Comparison of ENCODE assay signal across 18 cellular contexts in genomic region chr2:2848621-2849443, GRCh38.
DNase-seq lines count a peak whose midpoint lies in the region; ATAC-seq, FAIRE-seq and TF ChIP-seq lines count a peak whose summit lies in the region.
"Had no signal": no experiment of that assay in that cellular context is flagged by ENCODE, and none has a peak within 500 bp of the region (broad histone marks: within the 10 kb centered on the region; RNA-seq: fewer than 3 reads in every experiment).

No MANE protein-coding gene starts in this region.

- H3K4me1 ChIP-seq in body of pancreas, result peaks cover 31% of the 10 kb centered on the region
- H3K4me1 ChIP-seq in spleen, result peaks cover 0 to 11% (median 5%) of the 10 kb centered on the region in 6 donors

- H3K4me3 ChIP-seq in body of pancreas, result no peak overlapping the region
- no peak overlapping the region for H3K4me3 ChIP-seq in spleen
- H3K4me3 ChIP-seq: dorsolateral prefrontal cortex had no signal

- no peak for TF ChIP-seq POLR2A in body of pancreas (IDR thresholded peaks at IDR 0.05)
- no peak for TF ChIP-seq POLR2A in spleen (IDR thresholded peaks at IDR 0.05)
- no peak for TF ChIP-seq POLR2A in GM12891 (IDR thresholded peaks at IDR 0.05; ENCODE audit: low read depth, low read length)

- H3K27me3 ChIP-seq in body of pancreas (no peaks in the 10 kb centered on the region), spleen (replicated peaks in 1 of 7) (peaks cover 0 to 9% (median 0%) of the 10 kb centered on the region in 7 donors)

- TF ChIP-seq CTCF in body of pancreas (IDR thresholded peaks at IDR 0.05), result no peak
- TF ChIP-seq CTCF in spleen (IDR thresholded peaks at IDR 0.05 in 8 of 11, conservative IDR thresholded peaks at IDR 0.05 in 3 of 11), result no peak

- intact Hi-C loops in body of pancreas (cut with DNase I) (no loop called here), spleen (cut with DNase I; ENCODE audit: low total_unique reads) (no loop called here)

- WGBS in body of pancreas, 2 donors, result 53% methylated on average over 6 of the region's 7 CpGs
- WGBS in spleen, 5 donors, result 45 to 64% (median 50%) methylated on average over 6 to 7 of the region's 7 CpGs

- no peak for ATAC-seq in body of pancreas
- ATAC-seq: activated CD8-positive, alpha-beta T cell treated with anti-CD3 and anti-CD28 coated beads, Interleukin-2, amount 10 ng/mL, durations not matched to agents 7 days and 5 days; CD8-positive, alpha-beta T cell; stimulated activated naive B cell treated with anti-CD40 and anti-IgM and Interleukin-4, amounts not matched to agents 10 μg/mL and 1 μg/mL and 100 μg/mL, for 72 hours had no signal

- FAIRE-seq in GM12891 (lab: Jason Lieb, UNC), result no peak
- FAIRE-seq: TTC549 had no signal

- H3K27ac ChIP-seq in body of pancreas (peak overlapping the region in 2 of 4 donors; percentile 39 to 75), spleen (no peak overlapping the region)
- H3K27ac ChIP-seq: neutrophil had no signal

- no peaks in the 10 kb centered on the region for H3K36me3 ChIP-seq in body of pancreas (replicated peaks in 1 of 2; ENCODE audit: insufficient read depth in 1 of 2, low read depth in 2 of 2)
- H3K36me3 ChIP-seq in spleen, result no peaks in the 10 kb centered on the region
- H3K36me3 ChIP-seq: neutrophil had no signal

- DNase-seq in DMS153 (lab: John Stamatoyannopoulos, UW) (peak; percentile 38), DMS153 treated with DMSO at 0.1 percent for 48 hours (lab: John Stamatoyannopoulos, UW; ENCODE audit: unreplicated experiment) (no peak), NCI-H446 treated with DMSO at 0.1 percent for 48 hours (lab: John Stamatoyannopoulos, UW) (peak; percentile 76), body of pancreas (peak in 3 of 4 donors; percentile 48 to 69 (median 57)), spleen (peak; percentile 50), GM12891 (ENCODE audit: insufficient read length, low spot score) (no peak), kidney glomerular epithelial cell (lab: John Stamatoyannopoulos, UW) (no peak), DMS53 treated with DMSO at 0.1 percent for 48 hours (lab: John Stamatoyannopoulos, UW; ENCODE audit: unreplicated experiment) (no peak)
- DNase-seq: 8988T; activated CD8-positive, alpha-beta T cell treated with anti-CD3 and anti-CD28 coated beads, Interleukin-2, amount 10 ng/mL, durations not matched to agents 7 days and 5 days; activated effector memory CD4-positive, alpha-beta T cell treated with anti-CD3 and anti-CD28 coated beads, Interleukin-2, amount 50 U/mL, for 16 hours; CD8-positive, alpha-beta T cell; GOT3; NCI-H1930; stimulated activated naive B cell treated with anti-CD40 and anti-IgM and Interleukin-4, amounts not matched to agents 10 μg/mL and 1 μg/mL and 100 μg/mL, for 72 hours had no signal

- no peaks in the 10 kb centered on the region for H3K9me3 ChIP-seq in body of pancreas
- no peaks in the 10 kb centered on the region for H3K9me3 ChIP-seq in spleen
- H3K9me3 ChIP-seq: neutrophil had no signal

TF ChIP-seq in GM12891, 5 proteins besides CTCF, POLR2A, EP300 and RAD21:
- TF ChIP-seq TAF1 (IDR thresholded peaks at IDR 0.05; ENCODE audit: low read depth, low read length), result no peak
- no peak for TF ChIP-seq SPI1 (IDR thresholded peaks at IDR 0.05; ENCODE audit: low read depth, low read length)
- no peak for TF ChIP-seq PAX5 (IDR thresholded peaks at IDR 0.05; ENCODE audit: insufficient read depth, low read length, severe bottlenecking)
- TF ChIP-seq POU2F2 (IDR thresholded peaks at IDR 0.05; ENCODE audit: low read depth, low read length), result no peak
- TF ChIP-seq POLR2AphosphoS5 (IDR thresholded peaks at IDR 0.05; ENCODE audit: low read depth, low read length), result no peak

Comparison
In these comparisons a context has a peak if more than half of its experiments do, and no peak if none do; other contexts are left out.
1. DNase-seq: peak in DMS153 (single experiment), NCI-H446 treated with DMSO at 0.1 percent for 48 hours (single experiment), body of pancreas (3 of 4) and spleen (single experiment); none in DMS153 treated with DMSO at 0.1 percent for 48 hours (single experiment), GM12891 (single experiment), kidney glomerular epithelial cell (single experiment) and DMS53 treated with DMSO at 0.1 percent for 48 hours (single experiment).